In the genomic region with DNA sequence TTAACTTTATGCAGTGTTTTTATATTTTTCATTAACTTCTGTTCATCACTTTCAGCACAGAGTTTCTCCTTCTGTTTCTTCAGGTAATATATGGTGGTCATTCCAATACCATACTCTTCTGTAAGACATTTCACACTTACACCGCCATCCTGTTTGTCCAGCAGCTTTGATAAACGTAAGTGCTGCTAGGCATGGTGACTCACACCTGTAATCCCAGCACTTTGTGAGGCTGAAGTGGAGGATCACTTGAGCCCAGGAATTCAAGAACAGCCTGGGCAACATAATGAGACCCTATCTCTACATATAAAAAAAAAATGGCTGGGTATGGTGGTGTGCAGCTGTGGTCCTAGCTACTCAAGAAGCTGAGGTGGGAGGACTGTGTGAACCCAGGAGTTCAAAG, we compare ENCODE assay signal across 18 cellular contexts.
"Had no signal": no experiment of that assay in that cellular context is flagged by ENCODE, and none has a peak within 500 bp of the region (broad histone marks: within the 10 kb centered on the region; RNA-seq: fewer than 3 reads in every experiment).

No MANE protein-coding gene starts in this region.

- H3K9me3 Mint-ChIP-seq: activated naive CD8-positive, alpha-beta T cell treated with anti-CD3 and anti-CD28 coated beads for 36 hours; activated T-helper 1 cell treated with anti-CD3 and anti-CD28 coated beads, Interleukin-12 subunit alpha, Interleukin-12 subunit beta, Interleukin-2, Interleukin-4 antibody, amounts not matched to agents 30 ng/mL and 10 ng/mL and 1 ng/mL, durations not matched to agents 14 hours and 24 hours and 36 hours; brain; central memory CD8-positive, alpha-beta T cell; nephron; T-helper 1 cell treated with Interleukin-12 subunit alpha and Interleukin-12 subunit beta and Interleukin-4 antibody, amounts not matched to agents 30 μg/mL and 1 μg/mL, for 36 hours had no signal

- H3K27ac Mint-ChIP-seq: activated naive CD8-positive, alpha-beta T cell treated with anti-CD3 and anti-CD28 coated beads for 36 hours; activated T-helper 1 cell treated with anti-CD3 and anti-CD28 coated beads, Interleukin-12 subunit alpha, Interleukin-12 subunit beta, Interleukin-2, Interleukin-4 antibody, amounts not matched to agents 30 ng/mL and 10 ng/mL and 1 ng/mL, durations not matched to agents 14 hours and 24 hours and 36 hours; brain; mesothelial cell of epicardium; nephron; T-helper 1 cell treated with Interleukin-12 subunit alpha and Interleukin-12 subunit beta and Interleukin-4 antibody, amounts not matched to agents 30 μg/mL and 1 μg/mL, for 36 hours had no signal

- ATAC-seq: left colon had no signal

- H3K4me1 Mint-ChIP-seq: activated naive CD8-positive, alpha-beta T cell treated with anti-CD3 and anti-CD28 coated beads for 36 hours; brain; central memory CD8-positive, alpha-beta T cell; nephron had no signal

- H3K4me3 ChIP-seq: coronary artery, esophagus squamous epithelium, lung, thyroid gland had no signal

- H3K4me3 Mint-ChIP-seq: activated naive CD8-positive, alpha-beta T cell treated with anti-CD3 and anti-CD28 coated beads for 36 hours; activated T-helper 1 cell treated with anti-CD3 and anti-CD28 coated beads, Interleukin-12 subunit alpha, Interleukin-12 subunit beta, Interleukin-2, Interleukin-4 antibody, amounts not matched to agents 30 ng/mL and 10 ng/mL and 1 ng/mL, durations not matched to agents 14 hours and 24 hours and 36 hours; brain; central memory CD8-positive, alpha-beta T cell; mesothelial cell of epicardium; nephron; T-helper 1 cell treated with Interleukin-12 subunit alpha and Interleukin-12 subunit beta and Interleukin-4 antibody, amounts not matched to agents 30 μg/mL and 1 μg/mL, for 36 hours had no signal

- H3K27me3 Mint-ChIP-seq: activated naive CD8-positive, alpha-beta T cell treated with anti-CD3 and anti-CD28 coated beads for 36 hours; brain; central memory CD8-positive, alpha-beta T cell had no signal

- DNase-seq: activated CD4-positive, alpha-beta T cell treated with anti-CD3 and anti-CD28 coated beads for 1 hour; activated naive CD8-positive, alpha-beta T cell treated with anti-CD3 and anti-CD28 coated beads for 36 hours; activated T-cell treated with anti-CD3 and anti-CD28 coated beads for 4 hours; amygdala; effector CD4-positive, alpha-beta T cell; esophagus squamous epithelium; left colon; stimulated activated naive CD4-positive, alpha-beta T cell; thyroid gland; WERI-Rb-1 had no signal
